8 cellular contexts compared by ENCODE assay signal in genomic region chr5:157143127-157143959, GRCh38. TPM values are rescaled to one million over a fixed set of nuclear protein-coding genes. Genes with fewer than 3 reads are reported as not detected.
DNase-seq lines count a peak whose midpoint lies in the region; ATAC-seq and TF ChIP-seq lines count a peak whose summit lies in the region.

No MANE protein-coding gene starts in this region.

- H3K14ac ChIP-seq in IMR-90 (replicated peaks; ENCODE audit: low read depth, low read length), result peak overlapping the region; percentile 94

- H2BK5ac ChIP-seq in IMR-90 (ENCODE audit: low read depth, low read length, poor library complexity, severe bottlenecking), result peak overlapping the region; percentile 83

- WGBS in IMR-90 (ENCODE audit: extremely low coverage in 2 of 2, insufficient read length in 1 of 2), 2 experiments, result 4% methylated on average over 6 of the region's 33 CpGs; no CpG with 5 or more reads in 1 of the 2 experiments

- H3K79me1 ChIP-seq in IMR-90 (ENCODE audit: low read depth in 1 of 2, low read length in 2 of 2), result peaks cover 16 to 23% of the 10 kb centered on the region in 2 experiments

- H4K8ac ChIP-seq in IMR-90 (ENCODE audit: low read depth in 2 of 2, low read length in 2 of 2), result peak overlapping the region; percentile 97 to 99

- H4K91ac ChIP-seq in IMR-90 (ENCODE audit: insufficient read depth, low read depth, low read length), result peak overlapping the region; percentile 94

- H4K20me1 ChIP-seq in IMR-90 (ENCODE audit: insufficient read depth, low read length), result no peaks in the 10 kb centered on the region

- H3K18ac ChIP-seq in IMR-90 (ENCODE audit: low read depth, low read length), result peak overlapping the region; percentile 85

- in situ Hi-C loops in IMR-90 (cut with MboI; ENCODE audit: low sequenced_read_pairs), result loop anchor here (10.0 to 25.0 kb wide), 3 partner anchors 171 to 1206 kb away; partner anchors contain the start of gene LSM11
- in situ Hi-C loops in astrocyte of the spinal cord (cut with HindIII; ENCODE audit: low sequenced_read_pairs), result no loop called here

- peaks cover 3% of the 10 kb centered on the region; the same call in 1 of the 2 replicates for H3K36me3 ChIP-seq in IMR-90 (ENCODE audit: control insufficient read depth, insufficient read depth, low read length)
- H3K36me3 ChIP-seq in iPS-15b (ENCODE audit: control insufficient read depth, insufficient read depth, low read length), result peaks cover 2% of the 10 kb centered on the region

- H3K9me3 ChIP-seq in IMR-90 (ENCODE audit: control insufficient read depth, insufficient read depth, low read length) (no peaks in the 10 kb centered on the region), iPS-15b (ENCODE audit: control insufficient read depth, insufficient read depth, low read length) (no peaks in the 10 kb centered on the region)

- peak overlapping the region; percentile 98 for H4K5ac ChIP-seq in IMR-90 (ENCODE audit: low read depth, low read length)

- peak overlapping the region; percentile 68 for H2BK20ac ChIP-seq in IMR-90 (ENCODE audit: low read depth, low read length)

- H2AK9ac ChIP-seq in IMR-90 (replicated peaks; ENCODE audit: low read depth, low read length, poor library complexity), result peak overlapping the region; percentile 89

- H2AFZ ChIP-seq in IMR-90 (replicated peaks; ENCODE audit: low read length, poor library complexity), result peak overlapping the region; percentile 96

- H3K4me3 ChIP-seq in IMR-90 (ENCODE audit: insufficient read depth, low read depth, low read length) (peak overlapping the region; percentile 84), astrocyte of the spinal cord (ENCODE audit: low read depth, low read length) (peak overlapping the region; percentile 96), iPS-15b (ENCODE audit: low read depth, low read length) (peak overlapping the region; percentile 97), skin epidermis (peak overlapping the region; percentile 76 to 95 (median 84))

- H2BK120ac ChIP-seq in IMR-90 (ENCODE audit: low read depth, low read length), result peak overlapping the region; percentile 86

- CTCF ChIA-PET in IMR-90 (lab: Yijun Ruan, JAX), result interaction anchor here (1.6 kb wide), 1 partner anchor 27 kb away, joined by 5 read pairs; no protein-coding TSS in a partner anchor

- peak overlapping the region; percentile 66 for H2BK15ac ChIP-seq in IMR-90 (ENCODE audit: low read depth, low read length)

- peak overlapping the region; percentile 83 for H3K9ac ChIP-seq in IMR-90 (ENCODE audit: low read depth, low read length)
- H3K9ac ChIP-seq in iPS-15b (ENCODE audit: low read depth, low read length), result peak overlapping the region; percentile 57

- H3K4ac ChIP-seq in IMR-90 (ENCODE audit: low read depth, low read length), result peak overlapping the region; percentile 90

- H3K27me3 ChIP-seq in IMR-90 (ENCODE audit: control insufficient read depth, insufficient read depth, low read length), result no peaks in the 10 kb centered on the region
- H3K27me3 ChIP-seq in iPS-15b (ENCODE audit: control insufficient read depth, insufficient read depth, low read length), result no peaks in the 10 kb centered on the region

- no peak for TF ChIP-seq RAD21 in IMR-90 (IDR thresholded peaks at IDR 0.05; ENCODE audit: low read length)

- DNase-seq in GM04503 (ENCODE audit: low read depth) (peak; percentile 3), IMR-90 (peak; percentile 6), SKM-1 (lab: John Stamatoyannopoulos, UW; ENCODE audit: unreplicated experiment) (peak; percentile 93), astrocyte of the spinal cord (ENCODE audit: low read depth, low spot score) (peak; percentile 38), putamen (ENCODE audit: low spot score) (no peak)

- peak overlapping the region; percentile 81 for H3K56ac ChIP-seq in IMR-90 (ENCODE audit: extremely low read depth, insufficient read depth, low read length)

- no peak for TF ChIP-seq POLR2A in IMR-90 (IDR thresholded peaks at IDR 0.05; ENCODE audit: low read depth, low read length)

- dilution Hi-C loops in IMR-90 (cut with HindIII; ENCODE audit: low sequenced_read_pairs, unreplicated experiment), result no loop called here

- H3K27ac ChIP-seq in IMR-90 (ENCODE audit: insufficient read depth, low read length) (peak overlapping the region; percentile 76), skin epidermis (peak overlapping the region; percentile 57 to 97 (median 93))

- TF ChIP-seq CTCF in IMR-90 (conservative IDR thresholded peaks at IDR 0.05; ENCODE audit: low read depth, low read length) (no peak), astrocyte of the spinal cord (IDR thresholded peaks at IDR 0.05; ENCODE audit: low read depth, low read length) (no peak)

- H2AK5ac ChIP-seq in IMR-90 (ENCODE audit: low read depth, low read length), result peak overlapping the region; percentile 44; the same call in 1 of the 2 replicates

- H3K4me2 ChIP-seq in IMR-90 (ENCODE audit: low read depth, low read length), result peak overlapping the region; percentile 95

- ATAC-seq in GM21717 (IDR thresholded peaks at IDR 0.05; ENCODE audit: unreplicated experiment) (peak; percentile 40), IMR-90 (ENCODE audit: low read depth) (peak; percentile 59)

- peak overlapping the region; percentile 99 for H3K23ac ChIP-seq in IMR-90 (ENCODE audit: low read depth, low read length)

- H3K4me1 ChIP-seq in IMR-90 (ENCODE audit: control insufficient read depth, insufficient read depth, low read length) (no peaks in the 10 kb centered on the region), iPS-15b (ENCODE audit: control insufficient read depth, insufficient read depth, low read length) (no peaks in the 10 kb centered on the region)

- POLR2A ChIA-PET in IMR-90 (lab: Charles Lee; ENCODE audit: unreplicated experiment), result interaction anchor here (0.7 to 0.9 kb wide), 2 partner anchors 11 to 48 kb away, joined by 3 to 4 read pairs; no protein-coding TSS in a partner anchor

- BruUV-seq in IMR-90 (replicated peaks; lab: Mats Ljungman, UMichigan), result no TSS peak

- intact Hi-C loops in IMR-90 (cut with micrococcal nuclease), result no loop called here

- H3K9me1 ChIP-seq in IMR-90 (ENCODE audit: insufficient read depth, low read length), result peaks cover 3% of the 10 kb centered on the region; the same call in 1 of the 2 replicates

TF ChIP-seq in IMR-90, 13 proteins besides CTCF, POLR2A, EP300 and RAD21:
- TF ChIP-seq BHLHE40 (IDR thresholded peaks at IDR 0.05; ENCODE audit: low read depth, low read length) (no peak), ELK1 (IDR thresholded peaks at IDR 0.05; ENCODE audit: borderline replicate concordance, low read depth, low read length) (no peak), FOS (IDR thresholded peaks at IDR 0.05; ENCODE audit: low read depth, low read length) (no peak), RCOR1 (IDR thresholded peaks at IDR 0.05; ENCODE audit: insufficient replicate concordance, low read length) (no peak), CEBPB (IDR thresholded peaks at IDR 0.05; ENCODE audit: low read depth, low read length) (no peak), RFX5 (IDR thresholded peaks at IDR 0.05; ENCODE audit: low read depth, low read length) (no peak), SMC3 (IDR thresholded peaks at IDR 0.05; ENCODE audit: low read depth, low read length) (no peak), MAZ (IDR thresholded peaks at IDR 0.05; ENCODE audit: borderline replicate concordance, low read depth, low read length) (no peak), MAFK (IDR thresholded peaks at IDR 0.05; ENCODE audit: low read depth, low read length) (no peak)
- TF ChIP-seq, protein P1, sequence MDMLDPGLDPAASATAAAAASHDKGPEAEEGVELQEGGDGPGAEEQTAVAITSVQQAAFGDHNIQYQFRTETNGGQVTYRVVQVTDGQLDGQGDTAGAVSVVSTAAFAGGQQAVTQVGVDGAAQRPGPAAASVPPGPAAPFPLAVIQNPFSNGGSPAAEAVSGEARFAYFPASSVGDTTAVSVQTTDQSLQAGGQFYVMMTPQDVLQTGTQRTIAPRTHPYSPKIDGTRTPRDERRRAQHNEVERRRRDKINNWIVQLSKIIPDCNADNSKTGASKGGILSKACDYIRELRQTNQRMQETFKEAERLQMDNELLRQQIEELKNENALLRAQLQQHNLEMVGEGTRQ (IDR thresholded peaks at IDR 0.05; ENCODE audit: low read depth, low read length), result no peak
TF ChIP-seq in IMR-90: peak in this region for 0.

RNA-seq across cellular contexts. Expression of gene MED7, which starts 0.7 kb away (rescaled TPM):
- total RNA-seq in IMR-90 (2012; rRNA removed), result 8.6 and 13.9 TPM in 2 replicates
- polyA plus RNA-seq in IMR-90 (2012; rRNA removed), result 7.3 and 9.0 TPM in 2 replicates
- 1.3 and 1.8 TPM in 2 replicates for polyA plus RNA-seq in IMR-90 (2012; cell fraction: cytosol; rRNA removed)
- 0.39 and 3.9 TPM in 2 replicates for polyA plus RNA-seq in IMR-90 (2012; cell fraction: nucleus; rRNA removed; ENCODE audit: low replicate concordance)

RNA-seq across cellular contexts. Expression of gene GARIN3, which starts 22.7 kb away (rescaled TPM):
- total RNA-seq in IMR-90 (2012; rRNA removed), result not detected in 2 replicates
- polyA plus RNA-seq in IMR-90 (2012; rRNA removed), result not detected in 2 replicates
- polyA plus RNA-seq in IMR-90 (2012; cell fraction: cytosol; rRNA removed), result not detected in 2 replicates
- polyA plus RNA-seq in IMR-90 (2012; cell fraction: nucleus; rRNA removed; ENCODE audit: low replicate concordance), result not detected in 2 replicates

RNA-seq across cellular contexts. Expression of gene HAVCR2, which starts 34.5 kb away (rescaled TPM):
- under 0.01 TPM in 2 replicates for total RNA-seq in IMR-90 (2012; rRNA removed)
- polyA plus RNA-seq in IMR-90 (2012; rRNA removed), result 0.07 and 0.09 TPM in 2 replicates
- polyA plus RNA-seq in IMR-90 (2012; cell fraction: cytosol; rRNA removed), result not detected in 2 replicates
- 0.04 and 0.28 TPM in 2 replicates for polyA plus RNA-seq in IMR-90 (2012; cell fraction: nucleus; rRNA removed; ENCODE audit: low replicate concordance)

RNA-seq across cellular contexts. Expression of gene ITK, which starts 37.3 kb away (rescaled TPM):
- total RNA-seq in IMR-90 (2012; rRNA removed), result not detected in 2 replicates
- polyA plus RNA-seq in IMR-90 (2012; rRNA removed), result not detected in 2 replicates
- polyA plus RNA-seq in IMR-90 (2012; cell fraction: cytosol; rRNA removed), result not detected in 2 replicates
- not detected in 2 replicates for polyA plus RNA-seq in IMR-90 (2012; cell fraction: nucleus; rRNA removed; ENCODE audit: low replicate concordance)
